Comparison of ENCODE assay signal across 17 cellular contexts in genomic region chr18:8050616-8051314, GRCh38.
"Had no signal": no experiment of that assay in that cellular context is flagged by ENCODE, and none has a peak within 500 bp of the region (broad histone marks: within the 10 kb centered on the region; RNA-seq: fewer than 3 reads in every experiment).

No MANE protein-coding gene starts in this region.

- H3K27me3 Mint-ChIP-seq: activated B cell treated with CpG ODN at 0.5 μM for 24 hours; stimulated activated naive CD8-positive, alpha-beta T cell treated with anti-CD3 and anti-CD28 coated beads, Interleukin-15, amount 100 ng/mL, for 72 hours had no signal

- H3K9me3 Mint-ChIP-seq: activated B cell treated with CpG ODN at 0.5 μM for 24 hours; T-helper 1 cell treated with Interleukin-12 subunit alpha and Interleukin-12 subunit beta and Interleukin-4 antibody, amounts not matched to agents 30 μg/mL and 1 μg/mL, for 36 hours had no signal

- DNase-seq: activated B cell treated with CpG ODN at 0.5 μM for 24 hours; activated CD4-positive, alpha-beta T cell treated with anti-CD3 and anti-CD28 coated beads, Interleukin-2, amount 50 U/mL, for 4 hours; amniotic stem cell; body of pancreas; head of caudate nucleus; left cardiac atrium; lower lobe of right lung; retina; stimulated activated CD4-positive, alpha-beta T cell treated with anti-CD3 and anti-CD28 coated beads, Interleukin-4, amount 100 ng/mL, for 1 hour; stimulated activated naive CD8-positive, alpha-beta T cell treated with anti-CD3 and anti-CD28 coated beads, Interleukin-15, amount 100 ng/mL, for 72 hours had no signal

- H3K36me3 Mint-ChIP-seq: activated naive CD4-positive, alpha-beta T cell treated with anti-CD3 and anti-CD28 coated beads, Interleukin-2, amount 50 U/mL, for 72 hours; naive thymus-derived CD4-positive, alpha-beta T cell had no signal

- H3K27me3 ChIP-seq: body of pancreas, esophagus muscularis mucosa had no signal

- H3K36me3 ChIP-seq: esophagus muscularis mucosa, lower lobe of right lung, neutrophil, thoracic aorta had no signal

- H3K4me3 ChIP-seq: body of pancreas, esophagus muscularis mucosa, lower lobe of right lung, thoracic aorta had no signal

- H3K9me3 ChIP-seq: body of pancreas, esophagus muscularis mucosa, lower lobe of right lung, neutrophil, thoracic aorta had no signal

- H3K27ac ChIP-seq: body of pancreas, esophagus muscularis mucosa, lower lobe of right lung, neutrophil, thoracic aorta had no signal

- H3K4me1 Mint-ChIP-seq: activated B cell treated with CpG ODN at 0.5 μM for 24 hours; stimulated activated naive CD8-positive, alpha-beta T cell treated with anti-CD3 and anti-CD28 coated beads, Interleukin-15, amount 100 ng/mL, for 72 hours had no signal

- H3K4me3 Mint-ChIP-seq: activated B cell treated with CpG ODN at 0.5 μM for 24 hours; stimulated activated naive CD8-positive, alpha-beta T cell treated with anti-CD3 and anti-CD28 coated beads, Interleukin-15, amount 100 ng/mL, for 72 hours; T-helper 1 cell treated with Interleukin-12 subunit alpha and Interleukin-12 subunit beta and Interleukin-4 antibody, amounts not matched to agents 30 μg/mL and 1 μg/mL, for 36 hours had no signal

- ATAC-seq: body of pancreas; left cardiac atrium; lower lobe of right lung; naive thymus-derived CD4-positive, alpha-beta T cell; SK-N-SH treated with all-trans-retinoic acid at 6 μM for 48 hours; stimulated activated naive CD8-positive, alpha-beta T cell treated with anti-CD3 and anti-CD28 coated beads, Interleukin-15, amount 100 ng/mL, for 72 hours had no signal

- H3K27ac Mint-ChIP-seq: activated B cell treated with CpG ODN at 0.5 μM for 24 hours; activated naive CD4-positive, alpha-beta T cell treated with anti-CD3 and anti-CD28 coated beads, Interleukin-2, amount 50 U/mL, for 72 hours; stimulated activated naive CD8-positive, alpha-beta T cell treated with anti-CD3 and anti-CD28 coated beads, Interleukin-15, amount 100 ng/mL, for 72 hours; T-helper 1 cell treated with Interleukin-12 subunit alpha and Interleukin-12 subunit beta and Interleukin-4 antibody, amounts not matched to agents 30 μg/mL and 1 μg/mL, for 36 hours had no signal
